1 cellular context compared by ENCODE assay signal in the genomic region with DNA sequence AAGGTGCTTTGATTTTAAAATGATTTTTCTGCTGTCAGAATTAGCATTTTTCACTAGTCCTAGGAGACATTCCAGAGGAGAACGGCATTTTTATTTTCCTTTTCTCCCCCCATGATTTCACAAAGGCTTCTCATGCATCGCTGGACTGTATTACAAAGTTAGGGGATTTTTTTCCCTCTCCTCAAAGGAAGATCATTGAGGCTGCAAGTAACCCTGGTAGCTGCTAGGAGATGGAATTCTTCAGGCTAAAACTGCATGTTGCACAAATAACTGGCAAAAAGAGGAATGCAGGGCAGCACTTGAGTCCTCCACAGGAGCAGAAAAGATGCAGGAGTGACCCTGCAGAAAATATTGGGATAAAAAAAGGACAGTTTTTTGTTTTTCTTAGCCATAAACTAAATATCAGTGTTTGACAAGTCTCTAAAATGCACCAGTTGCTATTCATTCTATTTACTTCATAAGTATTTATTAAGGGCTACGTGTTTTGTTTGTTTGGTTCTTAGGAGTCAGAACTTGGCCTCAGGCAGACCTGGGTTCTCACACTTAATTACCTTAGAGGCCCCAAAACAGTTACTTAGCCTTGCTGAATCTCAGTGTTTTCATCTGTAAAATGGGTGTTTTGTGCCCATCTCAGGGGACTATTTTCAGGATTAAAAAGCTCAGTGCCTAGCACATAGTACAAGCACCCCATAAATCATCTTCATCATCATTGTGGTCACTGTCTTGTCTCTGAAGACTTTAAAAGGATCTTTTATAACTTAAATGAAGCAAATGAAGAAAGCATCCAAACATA.
A peak's percentile ranks its signal among the peaks of the same experiment; 100 is the strongest.
TF ChIP-seq lines count a peak whose summit lies in the region.

No MANE protein-coding gene starts in this region.

TF ChIP-seq in K562, 482 proteins besides CTCF, POLR2A, EP300 and RAD21:
- no peak for TF ChIP-seq SRF (CRISPR knock-in tag; IDR thresholded peaks at IDR 0.05)
- TF ChIP-seq ETV1 (tag; conservative IDR thresholded peaks at IDR 0.05; ENCODE audit: low read depth): no peak
- peak; percentile 40 for TF ChIP-seq RBM25 (IDR thresholded peaks at IDR 0.05; ENCODE audit: low read depth, low read length, severe bottlenecking)
- TF ChIP-seq, protein P1, sequence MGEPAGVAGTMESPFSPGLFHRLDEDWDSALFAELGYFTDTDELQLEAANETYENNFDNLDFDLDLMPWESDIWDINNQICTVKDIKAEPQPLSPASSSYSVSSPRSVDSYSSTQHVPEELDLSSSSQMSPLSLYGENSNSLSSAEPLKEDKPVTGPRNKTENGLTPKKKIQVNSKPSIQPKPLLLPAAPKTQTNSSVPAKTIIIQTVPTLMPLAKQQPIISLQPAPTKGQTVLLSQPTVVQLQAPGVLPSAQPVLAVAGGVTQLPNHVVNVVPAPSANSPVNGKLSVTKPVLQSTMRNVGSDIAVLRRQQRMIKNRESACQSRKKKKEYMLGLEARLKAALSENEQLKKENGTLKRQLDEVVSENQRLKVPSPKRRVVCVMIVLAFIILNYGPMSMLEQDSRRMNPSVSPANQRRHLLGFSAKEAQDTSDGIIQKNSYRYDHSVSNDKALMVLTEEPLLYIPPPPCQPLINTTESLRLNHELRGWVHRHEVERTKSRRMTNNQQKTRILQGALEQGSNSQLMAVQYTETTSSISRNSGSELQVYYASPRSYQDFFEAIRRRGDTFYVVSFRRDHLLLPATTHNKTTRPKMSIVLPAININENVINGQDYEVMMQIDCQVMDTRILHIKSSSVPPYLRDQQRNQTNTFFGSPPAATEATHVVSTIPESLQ (CRISPR knock-in tag; IDR thresholded peaks at IDR 0.05): no peak
- no peak for TF ChIP-seq RBM34 (IDR thresholded peaks at IDR 0.05; ENCODE audit: borderline replicate concordance, insufficient read depth, low read length)
- no peak for TF ChIP-seq ZBTB8A (IDR thresholded peaks at IDR 0.05; ENCODE audit: partially characterized antibody)
